In the genomic region with DNA sequence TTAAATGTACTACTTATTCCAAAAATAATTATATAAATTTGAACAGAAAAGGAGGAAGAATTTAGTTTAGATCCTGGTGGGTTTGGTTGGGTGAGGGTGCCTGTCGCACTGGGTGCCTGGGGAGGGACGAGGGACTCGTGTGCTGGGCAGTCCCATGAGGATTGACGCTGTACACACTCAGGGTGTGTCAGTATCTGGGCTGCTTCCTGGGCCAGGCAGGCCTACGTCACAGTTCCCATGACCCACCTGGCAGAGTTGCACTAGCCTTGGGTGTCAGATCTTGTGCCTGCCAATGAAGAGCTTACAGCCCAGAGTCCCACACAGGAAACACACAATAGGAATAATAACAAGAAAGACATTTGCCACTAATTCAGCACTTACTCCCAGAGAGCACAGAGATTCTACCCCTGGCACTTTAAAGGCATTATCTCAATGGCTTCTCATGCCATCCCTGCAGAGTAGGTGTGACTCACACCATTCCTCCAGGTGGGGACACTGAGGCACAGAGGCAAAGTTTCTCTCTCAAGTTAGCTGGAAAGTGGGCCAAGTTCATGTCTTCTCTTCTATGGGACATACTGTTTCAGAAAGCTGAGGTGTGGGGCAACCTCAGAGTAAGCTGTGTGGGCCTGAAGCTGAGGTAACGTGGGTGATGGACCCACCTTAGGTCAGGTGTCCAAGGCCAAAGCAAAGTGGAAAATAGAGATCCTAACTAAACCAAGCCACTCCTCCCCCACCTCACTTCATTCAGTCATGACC, we compare ENCODE assay signal across 8 cellular contexts. TPM values are rescaled to one million over a fixed set of nuclear protein-coding genes. Genes with fewer than 3 reads are reported as not detected.
DNase-seq lines count a peak whose midpoint lies in the region; ATAC-seq lines count a peak whose summit lies in the region.

No MANE protein-coding gene starts in this region.

- H3K4me2 ChIP-seq in trophoblast cell (ENCODE audit: low read length) (no peak overlapping the region), Karpas-422 (ENCODE audit: low read depth, low read length, poor library complexity, severe bottlenecking) (no peak overlapping the region)

- H3K79me1 ChIP-seq in trophoblast cell (ENCODE audit: low read length) = peaks cover 9% of the 10 kb centered on the region

- no peak overlapping the region for H3K18ac ChIP-seq in trophoblast cell (ENCODE audit: low read length)

- H2BK120ac ChIP-seq in trophoblast cell (ENCODE audit: insufficient read depth, low read length, poor library complexity) = no peak overlapping the region

- H3K4me3 ChIP-seq in esophagus (ENCODE audit: low read depth in 1 of 2, low read length in 2 of 2) (no peak overlapping the region), trophoblast cell (ENCODE audit: low read depth, low read length) (peak overlapping the region; percentile 50), Karpas-422 (ENCODE audit: low read length) (no peak overlapping the region)

- H3K27me3 ChIP-seq in esophagus (ENCODE audit: control insufficient read depth in 1 of 2, insufficient read depth in 2 of 2, low read length in 2 of 2) = no peaks in the 10 kb centered on the region
- H3K27me3 ChIP-seq in trophoblast cell (ENCODE audit: insufficient read depth, low read length) = no peaks in the 10 kb centered on the region
- H3K27me3 ChIP-seq in Karpas-422 (ENCODE audit: low read length) = no peaks in the 10 kb centered on the region

- 44 to 46% methylated on average over 6 of the region's 6 CpGs for WGBS in esophagus, 2 donors
- no CpG with 5 or more reads among the region's 6 CpGs for WGBS in trophoblast cell (ENCODE audit: extremely low coverage, insufficient coverage, insufficient read length)

- H4K12ac ChIP-seq in trophoblast cell (ENCODE audit: low read depth, low read length) = no peak overlapping the region

- no peak overlapping the region for H3K14ac ChIP-seq in trophoblast cell (ENCODE audit: low read length)

- peak overlapping the region; percentile 95 to 96 for H3K27ac ChIP-seq in esophagus (ENCODE audit: low read depth in 2 of 2, low read length in 1 of 2)
- H3K27ac ChIP-seq in trophoblast cell (ENCODE audit: low read depth, low read length) = no peak overlapping the region
- no peak overlapping the region for H3K27ac ChIP-seq in Karpas-422 (ENCODE audit: low read length)

- peak overlapping the region; percentile 22 for H3K4ac ChIP-seq in trophoblast cell (ENCODE audit: low read depth, low read length)

- H2AFZ ChIP-seq in trophoblast cell (ENCODE audit: insufficient read depth, low read length, poor library complexity) (no peak overlapping the region), Karpas-422 (ENCODE audit: low read length) (no peak overlapping the region)

- peak; percentile 46 for ATAC-seq in GM18868 (IDR thresholded peaks at IDR 0.05; ENCODE audit: unreplicated experiment)
- ATAC-seq in GM18517 (IDR thresholded peaks at IDR 0.05; ENCODE audit: unreplicated experiment) = no peak
- no peak for ATAC-seq in GM21737 (IDR thresholded peaks at IDR 0.05; ENCODE audit: unreplicated experiment)
- ATAC-seq in HG02678 (IDR thresholded peaks at IDR 0.05; ENCODE audit: unreplicated experiment) = no peak

- DNase-seq in activated CD4-positive, alpha-beta T cell treated with anti-CD3 and anti-CD28 coated beads for 48 hours = peak; percentile 58
- DNase-seq in trophoblast cell (no peak), Karpas-422 (no peak)

- H4K20me1 ChIP-seq in Karpas-422 (ENCODE audit: insufficient read depth, low read depth, low read length) = peaks cover 14% of the 10 kb centered on the region

- no peak overlapping the region for H2BK12ac ChIP-seq in trophoblast cell (ENCODE audit: low read length)

- H3K36me3 ChIP-seq in esophagus (ENCODE audit: control insufficient read depth in 2 of 2, insufficient read depth in 2 of 2, low read length in 1 of 2) (no peaks in the 10 kb centered on the region), trophoblast cell (ENCODE audit: control insufficient read depth in 1 of 2, insufficient read depth in 2 of 2, low read length in 2 of 2) (peaks cover 5 to 9% of the 10 kb centered on the region in 2 experiments), Karpas-422 (ENCODE audit: insufficient read depth, low read length) (0 out of 2 replicates have a peak, but pooled peaks cover 10% of the 10 kb centered on the region)

- no peaks in the 10 kb centered on the region for H3K9me3 ChIP-seq in esophagus (ENCODE audit: control insufficient read depth in 2 of 2, insufficient read depth in 1 of 2, low read depth in 1 of 2, low read length in 1 of 2)
- no peaks in the 10 kb centered on the region for H3K9me3 ChIP-seq in trophoblast cell (ENCODE audit: insufficient read depth, low read depth, low read length)
- H3K9me3 ChIP-seq in Karpas-422 (ENCODE audit: low read length) = no peaks in the 10 kb centered on the region

- no peak overlapping the region for H2BK5ac ChIP-seq in trophoblast cell (ENCODE audit: low read depth, low read length, poor library complexity)

- no peak overlapping the region for H3K23ac ChIP-seq in trophoblast cell (ENCODE audit: low read length)

- no peaks in the 10 kb centered on the region for H3K9me2 ChIP-seq in Karpas-422 (replicated peaks; ENCODE audit: insufficient read depth, low read length)

- H3K4me1 ChIP-seq in esophagus (ENCODE audit: control insufficient read depth in 2 of 2, insufficient read depth in 2 of 2, low read length in 1 of 2) = peaks cover 9 to 36% of the 10 kb centered on the region in 2 donors
- peaks cover 15 to 19% of the 10 kb centered on the region in 2 experiments for H3K4me1 ChIP-seq in trophoblast cell (ENCODE audit: control insufficient read depth in 1 of 2, insufficient read depth in 2 of 2, low read length in 2 of 2)
- peaks cover 25% of the 10 kb centered on the region for H3K4me1 ChIP-seq in Karpas-422 (ENCODE audit: low read length)

- no peak overlapping the region for H4K91ac ChIP-seq in trophoblast cell (ENCODE audit: low read depth, low read length)

- H3K9ac ChIP-seq in trophoblast cell (ENCODE audit: low read length) (no peak overlapping the region), Karpas-422 (ENCODE audit: low read length) (no peak overlapping the region)

- H3K79me2 ChIP-seq in trophoblast cell (ENCODE audit: control insufficient read depth, insufficient read depth, low read length, poor library complexity) = peaks cover 7% of the 10 kb centered on the region
- H3K79me2 ChIP-seq in Karpas-422 (ENCODE audit: low read length) = peaks cover 94% of the 10 kb centered on the region

- no peak overlapping the region for H2AK5ac ChIP-seq in trophoblast cell (ENCODE audit: low read length)

- no peak overlapping the region for H4K8ac ChIP-seq in trophoblast cell (ENCODE audit: low read depth, low read length)

RNA-seq across cellular contexts. Expression of a gene that starts 1.3 kb away (rescaled TPM):
- polyA plus RNA-seq in esophagus = 100 to 1,000 TPM; 137 to 147 TPM
- polyA plus RNA-seq in trophoblast cell (2013) = 1.6 and 1.8 TPM in 2 replicates
- 1.8 TPM in 1 of 2 replicates, not detected in the other for total RNA-seq in Karpas-422 (2014; rRNA removed; shearing (Covaris generic); ENCODE audit: low replicate concordance)

Comparison
In these comparisons a context has a peak if more than half of its experiments do, and no peak if none do; other contexts are left out.
1. H3K27ac ChIP-seq: peak in esophagus (2 of 2); none in trophoblast cell (single experiment) and Karpas-422 (single experiment).